ENCODE assay signal across 1 cellular context in genomic region chr21:34073749-34074282, GRCh38.
TF ChIP-seq lines count a peak whose summit lies in the region.

No MANE protein-coding gene starts in this region.

TF ChIP-seq in IMR-90, 13 proteins besides CTCF, POLR2A, EP300 and RAD21 (continued from another document):
- TF ChIP-seq MXI1 (IDR thresholded peaks at IDR 0.05; ENCODE audit: borderline replicate concordance, low read depth, low read length) = 0 out of 2 replicates have a peak, but pooled peaks have one; percentile 72
- no peak for TF ChIP-seq RFX5 (IDR thresholded peaks at IDR 0.05; ENCODE audit: low read depth, low read length)
- TF ChIP-seq USF2 (IDR thresholded peaks at IDR 0.05; ENCODE audit: low read depth, low read length) = no peak
TF ChIP-seq in IMR-90: peak in this region for 2.
